ENCODE assay signal across 17 cellular contexts in genomic region chr20:6644818-6645620, GRCh38.
A peak's percentile ranks its signal among the peaks of the same experiment; 100 is the strongest.
DNase-seq lines count a peak whose midpoint lies in the region; ATAC-seq and TF ChIP-seq lines count a peak whose summit lies in the region.
"Had no signal": no experiment of that assay in that cellular context is flagged by ENCODE, and none has a peak within 500 bp of the region (broad histone marks: within the 10 kb centered on the region; RNA-seq: fewer than 3 reads in every experiment).

No MANE protein-coding gene starts in this region.

- no peaks in the 10 kb centered on the region for H3K36me3 Mint-ChIP-seq in chondrocyte (ENCODE audit: low read depth)
- H3K36me3 Mint-ChIP-seq in activated CD8-positive, alpha-beta T cell treated with anti-CD3 and anti-CD28 coated beads for 36 hours (ENCODE audit: low read depth), result no peaks in the 10 kb centered on the region
- H3K36me3 Mint-ChIP-seq in activated T-helper 2 cell treated with anti-CD3 and anti-CD28 coated beads, Interferon-gamma antibody, Interleukin-2, Interleukin-4, amounts not matched to agents 10 μg/mL and 5 μg/mL and 100 μg/mL, durations not matched to agents 14 hours and 24 hours and 36 hours (ENCODE audit: low read depth), result no peaks in the 10 kb centered on the region

- H3K4me1 ChIP-seq in BLaER1 treated with 17β-estradiol and CSF1 and Interleukin-3, amounts not matched to agents 10 nM and 100 nM, result peaks cover 13 to 46% (median 31%) of the 10 kb centered on the region in 10 experiments; a peak in 19 of 20 replicates

- CTCF ChIA-PET in activated CD8-positive, alpha-beta T cell treated with anti-CD3 and anti-CD28 coated beads for 36 hours (lab: Charles Lee), result no interaction called here
- CTCF ChIA-PET in HEK293T (lab: Yijun Ruan, JAX), result no interaction called here

- no peak overlapping the region for H3K4me3 ChIP-seq in BLaER1 treated with 17β-estradiol and CSF1 and Interleukin-3, amounts not matched to agents 10 nM and 100 nM
- H3K4me3 ChIP-seq: MG63 had no signal

- DNase-seq in MV-4-11 (lab: John Stamatoyannopoulos, UW), result peak; percentile 85
- no peak for DNase-seq in chondrocyte (ENCODE audit: low spot score)
- no peak for DNase-seq in activated CD8-positive, alpha-beta T cell treated with anti-CD3 and anti-CD28 coated beads for 36 hours
- no peak for DNase-seq in activated T-helper 2 cell treated with anti-CD3 and anti-CD28 coated beads, Interferon-gamma antibody, Interleukin-2, Interleukin-4, amounts not matched to agents 10 μg/mL and 5 μg/mL and 100 μg/mL, durations not matched to agents 14 hours and 24 hours and 36 hours (ENCODE audit: low spot score)
- no peak for DNase-seq in HEK293T (ENCODE audit: extremely low spot score)
- no peak for DNase-seq in stimulated activated CD4-positive, alpha-beta T cell treated with anti-CD3 and anti-CD28 coated beads, Interleukin-4, amount 100 ng/mL, for 4 hours
- DNase-seq: DMS79 treated with DMSO at 0.1 percent for 48 hours, HFFc6, MG63, NCI-H1417 treated with DMSO at 0.1 percent for 48 hours, NCI-H2029, NCI-H510A treated with DMSO at 0.1 percent for 48 hours, PC-3, SK-N-SH, T-helper 1 cell had no signal

- peaks cover under 1 to 21% (median 10%) of the 10 kb centered on the region in 11 experiments; a peak in 18 of 22 replicates for H3K9me3 ChIP-seq in BLaER1 treated with 17β-estradiol and CSF1 and Interleukin-3, amounts not matched to agents 10 nM and 100 nM (replicated peaks in 1 of 11)
- H3K9me3 ChIP-seq: MG63, SK-N-SH had no signal

- POLR2A ChIA-PET in activated CD8-positive, alpha-beta T cell treated with anti-CD3 and anti-CD28 coated beads for 36 hours (lab: Charles Lee), result no interaction called here
- POLR2A ChIA-PET in HEK293T (lab: Yijun Ruan, JAX), result no interaction called here

- peak overlapping the region; percentile 30 for H3K27ac Mint-ChIP-seq in chondrocyte (ENCODE audit: unreplicated experiment)
- no peak overlapping the region for H3K27ac Mint-ChIP-seq in activated CD8-positive, alpha-beta T cell treated with anti-CD3 and anti-CD28 coated beads for 36 hours
- no peak overlapping the region for H3K27ac Mint-ChIP-seq in activated T-helper 2 cell treated with anti-CD3 and anti-CD28 coated beads, Interferon-gamma antibody, Interleukin-2, Interleukin-4, amounts not matched to agents 10 μg/mL and 5 μg/mL and 100 μg/mL, durations not matched to agents 14 hours and 24 hours and 36 hours
- H3K27ac Mint-ChIP-seq: HFFc6 had no signal

- H4K20me1 ChIP-seq in BLaER1 treated with 17β-estradiol and CSF1 and Interleukin-3, amounts not matched to agents 10 nM and 100 nM, result no peaks in the 10 kb centered on the region

- H3K4me2 ChIP-seq in BLaER1 treated with 17β-estradiol and CSF1 and Interleukin-3, amounts not matched to agents 10 nM and 100 nM, result peak overlapping the region; percentile 20 to 79 (median 61); a peak in 21 of 22 replicates
- H3K4me2 ChIP-seq: SK-N-SH had no signal

- H3K27me3 Mint-ChIP-seq in chondrocyte (ENCODE audit: low read depth), result peaks cover 8% of the 10 kb centered on the region
- no peaks in the 10 kb centered on the region for H3K27me3 Mint-ChIP-seq in activated CD8-positive, alpha-beta T cell treated with anti-CD3 and anti-CD28 coated beads for 36 hours
- no peaks in the 10 kb centered on the region for H3K27me3 Mint-ChIP-seq in activated T-helper 2 cell treated with anti-CD3 and anti-CD28 coated beads, Interferon-gamma antibody, Interleukin-2, Interleukin-4, amounts not matched to agents 10 μg/mL and 5 μg/mL and 100 μg/mL, durations not matched to agents 14 hours and 24 hours and 36 hours (ENCODE audit: low read depth)

- TF ChIP-seq CTCF in chondrocyte (IDR thresholded peaks at IDR 0.05), result no peak
- no peak for TF ChIP-seq CTCF in activated CD8-positive, alpha-beta T cell treated with anti-CD3 and anti-CD28 coated beads for 36 hours (IDR thresholded peaks at IDR 0.05)

- intact Hi-C loops in activated CD8-positive, alpha-beta T cell treated with anti-CD3 and anti-CD28 coated beads for 36 hours (cut with micrococcal nuclease), result no loop called here
- intact Hi-C loops in activated T-helper 2 cell treated with anti-CD3 and anti-CD28 coated beads, Interferon-gamma antibody, Interleukin-2, Interleukin-4, amounts not matched to agents 10 μg/mL and 5 μg/mL and 100 μg/mL, durations not matched to agents 14 hours and 24 hours and 36 hours (cut with micrococcal nuclease), result no loop called here

- H3K27me3 ChIP-seq in BLaER1 treated with 17β-estradiol and CSF1 and Interleukin-3, amounts not matched to agents 10 nM and 100 nM, result no peaks in the 10 kb centered on the region
- H3K27me3 ChIP-seq: MG63 had no signal

- ATAC-seq in GM19452 (IDR thresholded peaks at IDR 0.05; ENCODE audit: unreplicated experiment), result peak; percentile 59
- no peak for ATAC-seq in activated CD8-positive, alpha-beta T cell treated with anti-CD3 and anti-CD28 coated beads for 36 hours
- ATAC-seq: PC-3 had no signal

- H3K9me3 Mint-ChIP-seq in chondrocyte (ENCODE audit: low read depth), result no peaks in the 10 kb centered on the region
- peaks cover 5% of the 10 kb centered on the region for H3K9me3 Mint-ChIP-seq in activated CD8-positive, alpha-beta T cell treated with anti-CD3 and anti-CD28 coated beads for 36 hours
- H3K9me3 Mint-ChIP-seq in activated T-helper 2 cell treated with anti-CD3 and anti-CD28 coated beads, Interferon-gamma antibody, Interleukin-2, Interleukin-4, amounts not matched to agents 10 μg/mL and 5 μg/mL and 100 μg/mL, durations not matched to agents 14 hours and 24 hours and 36 hours, result peaks cover 14% of the 10 kb centered on the region

- 0 out of 22 replicates have a peak overlapping the region, but pooled peaks of 1 of the 11 experiments have one; percentile 17 for H3K27ac ChIP-seq in BLaER1 treated with 17β-estradiol and CSF1 and Interleukin-3, amounts not matched to agents 10 nM and 100 nM

- no peak overlapping the region for H3K4me3 Mint-ChIP-seq in chondrocyte (ENCODE audit: unreplicated experiment)
- H3K4me3 Mint-ChIP-seq in activated CD8-positive, alpha-beta T cell treated with anti-CD3 and anti-CD28 coated beads for 36 hours, result no peak overlapping the region
- no peak overlapping the region for H3K4me3 Mint-ChIP-seq in activated T-helper 2 cell treated with anti-CD3 and anti-CD28 coated beads, Interferon-gamma antibody, Interleukin-2, Interleukin-4, amounts not matched to agents 10 μg/mL and 5 μg/mL and 100 μg/mL, durations not matched to agents 14 hours and 24 hours and 36 hours (ENCODE audit: low read depth)
- H3K4me3 Mint-ChIP-seq: HFFc6 had no signal

- no peak overlapping the region; a peak in 1 of 22 replicates for H3K9ac ChIP-seq in BLaER1 treated with 17β-estradiol and CSF1 and Interleukin-3, amounts not matched to agents 10 nM and 100 nM
- H3K9ac ChIP-seq: SK-N-SH had no signal

- H3K4me1 Mint-ChIP-seq in chondrocyte (ENCODE audit: low read depth), result peaks cover 8% of the 10 kb centered on the region
- no peaks in the 10 kb centered on the region for H3K4me1 Mint-ChIP-seq in activated CD8-positive, alpha-beta T cell treated with anti-CD3 and anti-CD28 coated beads for 36 hours (ENCODE audit: low read depth)
- H3K4me1 Mint-ChIP-seq in activated T-helper 2 cell treated with anti-CD3 and anti-CD28 coated beads, Interferon-gamma antibody, Interleukin-2, Interleukin-4, amounts not matched to agents 10 μg/mL and 5 μg/mL and 100 μg/mL, durations not matched to agents 14 hours and 24 hours and 36 hours (ENCODE audit: low read depth), result no peaks in the 10 kb centered on the region

- H3K36me3 ChIP-seq in BLaER1 treated with 17β-estradiol and CSF1 and Interleukin-3, amounts not matched to agents 10 nM and 100 nM, result no peaks in the 10 kb centered on the region
- H3K36me3 ChIP-seq: MG63 had no signal

TF ChIP-seq in HEK293T, 16 proteins besides CTCF, POLR2A, EP300 and RAD21:
- no peak for TF ChIP-seq FOXM1 (IDR thresholded peaks at IDR 0.05; ENCODE audit: borderline replicate concordance)
- no peak for TF ChIP-seq ZNF384 (IDR thresholded peaks at IDR 0.05)
- no peak for TF ChIP-seq TARDBP (IDR thresholded peaks at IDR 0.05)
- TF ChIP-seq FOXK2 (IDR thresholded peaks at IDR 0.05), result no peak
- TF ChIP-seq CTBP1 (IDR thresholded peaks at IDR 0.05; ENCODE audit: borderline replicate concordance), result no peak
- TF ChIP-seq SP1 (IDR thresholded peaks at IDR 0.05), result no peak
- no peak for TF ChIP-seq LEF1 (IDR thresholded peaks at IDR 0.05; ENCODE audit: borderline replicate concordance)
- TF ChIP-seq L3MBTL2 (conservative IDR thresholded peaks at IDR 0.05), result no peak
- no peak for TF ChIP-seq NFRKB (IDR thresholded peaks at IDR 0.05)
- no peak for TF ChIP-seq SUZ12 (IDR thresholded peaks at IDR 0.05)
- no peak for TF ChIP-seq ELF4 (IDR thresholded peaks at IDR 0.05)
- TF ChIP-seq FOXA1 (IDR thresholded peaks at IDR 0.05), result no peak
- TF ChIP-seq HDGF (IDR thresholded peaks at IDR 0.05; ENCODE audit: borderline replicate concordance), result no peak
- TF ChIP-seq BHLHE40 (IDR thresholded peaks at IDR 0.05; ENCODE audit: borderline replicate concordance), result no peak
- no peak for TF ChIP-seq ARNT (IDR thresholded peaks at IDR 0.05)
- no peak for TF ChIP-seq PKNOX1 (IDR thresholded peaks at IDR 0.05)
